In genomic region chr7:39987641-39988347, GRCh38 we compare ENCODE assay signal across 2 cellular contexts.
TF ChIP-seq lines count a peak whose summit lies in the region.

No MANE protein-coding gene starts in this region.

TF ChIP-seq in endothelial cell of umbilical vein, 7 proteins besides CTCF, POLR2A, EP300 and RAD21:
- TF ChIP-seq JUN (IDR thresholded peaks at IDR 0.05; ENCODE audit: borderline replicate concordance, insufficient read depth, insufficient read length, low read depth): no peak
- TF ChIP-seq MAX (IDR thresholded peaks at IDR 0.05; ENCODE audit: insufficient read depth, insufficient read length): no peak
- TF ChIP-seq MYC (IDR thresholded peaks at IDR 0.05; ENCODE audit: low read depth, low read length): no peak
- TF ChIP-seq POLR2AphosphoS5 (IDR thresholded peaks at IDR 0.05; ENCODE audit: insufficient read depth, low read depth, low read length): no peak

TF ChIP-seq in HepG2, 621 proteins besides CTCF, POLR2A, EP300 and RAD21:
- no peak for TF ChIP-seq FOXO4 (CRISPR knock-in tag; conservative IDR thresholded peaks at IDR 0.05)
- TF ChIP-seq TRIM22 (IDR thresholded peaks at IDR 0.05): no peak
- no peak for TF ChIP-seq ZNF274 (CRISPR knock-in tag; IDR thresholded peaks at IDR 0.05)
- TF ChIP-seq ATF1 (CRISPR knock-in tag; IDR thresholded peaks at IDR 0.05): no peak
- no peak for TF ChIP-seq ZNF552 (CRISPR knock-in tag; IDR thresholded peaks at IDR 0.05; ENCODE audit: borderline replicate concordance)
- no peak for TF ChIP-seq GRHL1 (CRISPR knock-in tag; conservative IDR thresholded peaks at IDR 0.05)
- no peak for TF ChIP-seq MAFF (IDR thresholded peaks at IDR 0.05; ENCODE audit: low read depth, low read length)
- TF ChIP-seq DR1 (CRISPR knock-in tag; IDR thresholded peaks at IDR 0.05): no peak
- no peak for TF ChIP-seq KDM3A (CRISPR knock-in tag; IDR thresholded peaks at IDR 0.05; ENCODE audit: low read depth)
- TF ChIP-seq ZNF18 (CRISPR knock-in tag; IDR thresholded peaks at IDR 0.05; ENCODE audit: insufficient replicate concordance): no peak
- no peak for TF ChIP-seq MEF2D (CRISPR knock-in tag; IDR thresholded peaks at IDR 0.05)
- no peak for TF ChIP-seq JDP2 (CRISPR knock-in tag; IDR thresholded peaks at IDR 0.05; ENCODE audit: borderline replicate concordance)
